In genomic region chr12:22701216-22701809, GRCh38 we compare ENCODE assay signal across 8 cellular contexts.
A peak's percentile ranks its signal among the peaks of the same experiment; 100 is the strongest.
DNase-seq lines count a peak whose midpoint lies in the region; ATAC-seq, FAIRE-seq and TF ChIP-seq lines count a peak whose summit lies in the region.
"Not testable (repeated sequence)": the region's sequence is repeated elsewhere in the genome, so short reads cannot be mapped to it uniquely, and the experiment has no call there.

No MANE protein-coding gene starts in this region.

- H3K27me3 Mint-ChIP-seq in Caco-2 (ENCODE audit: insufficient read depth, unreplicated experiment); activated T-cell treated with anti-CD3 and anti-CD28 coated beads, Interleukin-2, amount 50 U/mL, for 72 hours (ENCODE audit: low read depth): not testable (repeated sequence)

- ATAC-seq in activated T-cell treated with anti-CD3 and anti-CD28 coated beads, Interleukin-2, amount 50 U/mL, for 72 hours (replicated peaks in 1 of 2): not testable (repeated sequence)

- H3K4me3 ChIP-seq in Caco-2 (ENCODE audit: low read depth, low read length); hepatocyte; mesenchymal stem cell (ENCODE audit: insufficient read depth in 1 of 2, low read depth in 1 of 2, low read length in 2 of 2): not testable (repeated sequence)

- H3K23ac ChIP-seq in mesenchymal stem cell (ENCODE audit: low read length in 2 of 2): not testable (repeated sequence)

- CTCF ChIA-PET in Caco-2 (lab: Charles Lee): interaction anchor here (0.6 to 2.4 kb wide), 2 partner anchors 17 to 1451 kb away, joined by 3 to 6 read pairs; no protein-coding TSS in a partner anchor

- H3K27me3 ChIP-seq in Caco-2 (replicated peaks; ENCODE audit: control insufficient read depth, insufficient read depth, low read length); hepatocyte; mesenchymal stem cell (ENCODE audit: control insufficient read depth in 1 of 2, insufficient read depth in 1 of 2, low read length in 2 of 2): not testable (repeated sequence)

- H3K36me3 ChIP-seq in Caco-2 (ENCODE audit: control insufficient read depth, insufficient read depth, low read length); hepatocyte (replicated peaks; ENCODE audit: insufficient read depth, low read depth); mesenchymal stem cell (ENCODE audit: control insufficient read depth in 1 of 2, insufficient read depth in 2 of 2, low read depth in 1 of 2, low read length in 2 of 2): not testable (repeated sequence)

- intact Hi-C loops in Caco-2 (cut with micrococcal nuclease; ENCODE audit: unreplicated experiment): loop anchor here (2.0 kb wide), 1 partner anchor 17 kb away; no protein-coding TSS in a partner anchor

- H3K79me2 ChIP-seq in hepatocyte: not testable (repeated sequence)

- 4% methylated on average over 7 of the region's 7 CpGs for WGBS in hepatocyte (ENCODE audit: low lambda C conversion rate, missing lambda C conversion rate)
- WGBS in mesenchymal stem cell: 57% methylated on average over 2 of the region's 7 CpGs

- not testable (repeated sequence) for TF ChIP-seq CTCF in Caco-2 (IDR thresholded peaks at IDR 0.05; ENCODE audit: insufficient read depth in 1 of 2, low read depth in 1 of 2, low read length in 1 of 2, severe bottlenecking in 1 of 2, unreplicated experiment in 1 of 2); hepatocyte (IDR thresholded peaks at IDR 0.05; ENCODE audit: poor library complexity)

- H2BK12ac ChIP-seq in mesenchymal stem cell (ENCODE audit: low read length in 2 of 2): not testable (repeated sequence)

- H3K9me2 ChIP-seq in hepatocyte (replicated peaks; ENCODE audit: insufficient read depth): not testable (repeated sequence)

- H3K9me3 Mint-ChIP-seq in Caco-2 (ENCODE audit: unreplicated experiment); activated T-cell treated with anti-CD3 and anti-CD28 coated beads, Interleukin-2, amount 50 U/mL, for 72 hours: not testable (repeated sequence)

- H3K36me3 Mint-ChIP-seq in Caco-2 (ENCODE audit: insufficient read depth, unreplicated experiment); activated T-cell treated with anti-CD3 and anti-CD28 coated beads, Interleukin-2, amount 50 U/mL, for 72 hours (ENCODE audit: insufficient read depth in 2 of 2): not testable (repeated sequence)

- peak; percentile 64 to 85 for DNase-seq in Caco-2
- not testable (repeated sequence) for DNase-seq in HTR-8/SVneo (ENCODE audit: insufficient read length, low spot score); activated T-cell treated with anti-CD3 and anti-CD28 coated beads, Interleukin-2, amount 50 U/mL, for 72 hours; mesenchymal stem cell
- peak; percentile 7 for DNase-seq in NCI-H146 (lab: John Stamatoyannopoulos, UW)
- peak; percentile 16 for DNase-seq in NCI-H510A treated with DMSO at 0.1 percent for 48 hours (lab: John Stamatoyannopoulos, UW)
- DNase-seq in hepatocyte (ENCODE audit: low spot score): peak; percentile 13
- DNase-seq in renal cortical epithelial cell (ENCODE audit: low read depth): peak; percentile 70

- H3K9me3 ChIP-seq in Caco-2; hepatocyte (ENCODE audit: low read depth); mesenchymal stem cell (ENCODE audit: control insufficient read depth, low read length): not testable (repeated sequence)

- not testable (repeated sequence) for H4K8ac ChIP-seq in mesenchymal stem cell (ENCODE audit: low read length)

- H4K20me1 ChIP-seq in hepatocyte (ENCODE audit: insufficient read depth, poor library complexity, severe bottlenecking): not testable (repeated sequence)

- peak overlapping the region; percentile 60 for H3K4me3 Mint-ChIP-seq in Caco-2 (ENCODE audit: unreplicated experiment)
- H3K4me3 Mint-ChIP-seq in activated T-cell treated with anti-CD3 and anti-CD28 coated beads, Interleukin-2, amount 50 U/mL, for 72 hours: not testable (repeated sequence)

- not testable (repeated sequence) for H3K14ac ChIP-seq in mesenchymal stem cell (ENCODE audit: low read length in 2 of 2)

- H3K18ac ChIP-seq in mesenchymal stem cell (ENCODE audit: low read depth in 1 of 2, low read length in 2 of 2): not testable (repeated sequence)

- peak overlapping the region; percentile 70 for H3K4me2 ChIP-seq in hepatocyte
- not testable (repeated sequence) for H3K4me2 ChIP-seq in mesenchymal stem cell (ENCODE audit: low read length, poor library complexity, severe bottlenecking)

- BruUV-seq in Caco-2 (replicated peaks; lab: Mats Ljungman, UMichigan): not testable (repeated sequence)

- H2BK120ac ChIP-seq in mesenchymal stem cell (ENCODE audit: low read depth, low read length): not testable (repeated sequence)

- peak overlapping the region; percentile 89 for H3K27ac ChIP-seq in hepatocyte
- H3K27ac ChIP-seq in mesenchymal stem cell (ENCODE audit: low read length, poor library complexity, severe bottlenecking): peak overlapping the region; percentile 35

- not testable (repeated sequence) for H2BK5ac ChIP-seq in mesenchymal stem cell (ENCODE audit: low read depth, low read length, poor library complexity, severe bottlenecking)

- POLR2A ChIA-PET in Caco-2 (lab: Charles Lee): not testable (repeated sequence)

- not testable (repeated sequence) for H4K91ac ChIP-seq in mesenchymal stem cell (ENCODE audit: low read length)

- H3K9ac ChIP-seq in mesenchymal stem cell (ENCODE audit: low read length): not testable (repeated sequence)

- H3K4me1 Mint-ChIP-seq in Caco-2 (ENCODE audit: low read depth, unreplicated experiment): peaks cover 33% of the 10 kb centered on the region
- not testable (repeated sequence) for H3K4me1 Mint-ChIP-seq in activated T-cell treated with anti-CD3 and anti-CD28 coated beads, Interleukin-2, amount 50 U/mL, for 72 hours (ENCODE audit: low read depth)

- H3K27ac Mint-ChIP-seq in Caco-2 (ENCODE audit: unreplicated experiment): peak overlapping the region; percentile 26
- peak overlapping the region; percentile 27 for H3K27ac Mint-ChIP-seq in activated T-cell treated with anti-CD3 and anti-CD28 coated beads, Interleukin-2, amount 50 U/mL, for 72 hours

- not testable (repeated sequence) for H3K4ac ChIP-seq in mesenchymal stem cell (ENCODE audit: low read depth in 1 of 2, low read length in 2 of 2)

- H2BK15ac ChIP-seq in mesenchymal stem cell (ENCODE audit: low read depth, poor library complexity, severe bottlenecking): not testable (repeated sequence)

- not testable (repeated sequence) for H2AK5ac ChIP-seq in mesenchymal stem cell (ENCODE audit: low read length, severe bottlenecking)

- not testable (repeated sequence) for H2AFZ ChIP-seq in hepatocyte; mesenchymal stem cell (ENCODE audit: low read depth, low read length)

- H3K79me1 ChIP-seq in mesenchymal stem cell (replicated peaks; ENCODE audit: low read length, poor library complexity, severe bottlenecking): not testable (repeated sequence)

- peaks cover 29% of the 10 kb centered on the region for H3K4me1 ChIP-seq in Caco-2
- not testable (repeated sequence) for H3K4me1 ChIP-seq in hepatocyte (ENCODE audit: insufficient read depth); mesenchymal stem cell (ENCODE audit: control insufficient read depth, insufficient read depth, low read depth, low read length)

- FAIRE-seq in HTR-8/SVneo (lab: Jason Lieb, UNC): peak; percentile 20
